In the genomic region with DNA sequence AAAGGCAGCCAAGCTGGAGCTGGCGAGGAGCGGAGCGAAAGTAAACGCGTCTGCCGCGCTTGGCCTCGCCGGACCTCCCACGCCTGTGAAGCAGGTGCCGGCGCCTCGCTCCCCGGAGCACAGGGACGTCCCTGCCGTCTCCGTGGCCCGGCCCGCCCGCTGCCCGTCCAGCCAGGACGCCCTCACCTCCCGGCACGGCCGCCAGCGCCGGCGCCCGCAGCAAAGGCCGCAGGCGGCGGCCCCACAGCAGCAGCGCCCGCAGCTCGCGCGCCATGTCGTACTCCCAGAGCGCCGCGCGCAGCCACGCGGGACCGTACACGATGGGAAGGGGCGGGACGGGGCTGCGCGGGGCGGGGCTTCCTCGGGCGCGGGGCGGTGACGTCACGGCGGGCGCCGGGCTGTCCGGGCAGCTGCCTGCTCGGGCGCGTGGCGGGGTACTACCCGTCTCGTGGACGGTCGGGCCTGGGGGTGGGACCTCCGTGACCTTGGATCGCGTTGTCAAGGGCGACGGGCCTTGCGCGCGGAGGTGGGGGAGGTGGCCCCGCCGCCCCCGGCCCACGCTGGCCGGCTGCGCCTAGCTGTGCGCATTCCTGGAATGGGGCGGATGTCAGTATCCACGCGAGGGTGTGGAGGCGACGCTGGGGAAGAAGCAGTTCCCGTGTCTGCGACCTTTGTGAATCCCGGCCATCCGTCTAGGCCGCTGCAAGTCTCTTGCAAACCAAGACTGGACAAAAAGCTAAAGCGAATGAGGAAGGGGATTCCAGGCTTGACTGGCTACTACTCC, we compare ENCODE assay signal across 1 cellular context.
TF ChIP-seq lines count a peak whose summit lies in the region.

Gene TRAP1 (minus strand): TSS at position 290 of the 784 bp plus-strand sequence. CDS start 16 bp downstream, at position 274.

TF ChIP-seq in GM12878, 131 proteins besides CTCF, POLR2A, EP300 and RAD21 (continued from another document and continues in another):
- TF ChIP-seq RCOR1 (conservative IDR thresholded peaks at IDR 0.05; ENCODE audit: low read depth, low read length) (no peak), NBN (IDR thresholded peaks at IDR 0.05) (peak; percentile 18; the same call in 1 of the 2 replicates), MEF2B (IDR thresholded peaks at IDR 0.05; ENCODE audit: partially characterized antibody, poor library complexity, severe bottlenecking) (no peak), POLR2AphosphoS2 (IDR thresholded peaks at IDR 0.05; ENCODE audit: low read depth, low read length) (peak; percentile 88), ASH2L (IDR thresholded peaks at IDR 0.05; ENCODE audit: borderline replicate concordance, low read depth) (no peak), CHD2 (IDR thresholded peaks at IDR 0.05; ENCODE audit: borderline replicate concordance, low read depth, low read length) (0 out of 2 replicates have a peak, but pooled peaks have one; percentile 54), CREB1 (IDR thresholded peaks at IDR 0.05; ENCODE audit: low read depth) (peak; percentile 96), NRF1 (conservative IDR thresholded peaks at IDR 0.05; ENCODE audit: low read depth, low read length) (peak; percentile 32; the same call in 1 of the 2 replicates), IRF3 (IDR thresholded peaks at IDR 0.05) (no peak), SP1 (IDR thresholded peaks at IDR 0.05; ENCODE audit: low read depth, low read length) (peak; percentile 64), BCLAF1 (IDR thresholded peaks at IDR 0.05) (no peak), CBX5 (IDR thresholded peaks at IDR 0.05; ENCODE audit: low read depth) (no peak; the same call in 1 of the 2 replicates), SRF (IDR thresholded peaks at IDR 0.05; ENCODE audit: low read depth in 2 of 2, low read length in 2 of 2) (peak in 1 of 2 experiments; percentile 83; a peak in 2 of 4 replicates), CBFB (IDR thresholded peaks at IDR 0.05; ENCODE audit: low read depth) (no peak), SMARCA5 (IDR thresholded peaks at IDR 0.05) (0 out of 2 replicates have a peak, but pooled peaks have one; percentile 63), ZBTB33 (IDR thresholded peaks at IDR 0.05) (0 out of 2 replicates have a peak, but pooled peaks have one; percentile 18), KAT2A (conservative IDR thresholded peaks at IDR 0.05; ENCODE audit: control insufficient read depth, low read depth, low read length) (no peak), STAT1 (conservative IDR thresholded peaks at IDR 0.05) (0 out of 2 replicates have a peak, but pooled peaks have one; percentile 57), GATAD2B (conservative IDR thresholded peaks at IDR 0.05; ENCODE audit: low read depth) (peak; percentile 85), IKZF1 (conservative IDR thresholded peaks at IDR 0.05) (peak; percentile 90), RELB (IDR thresholded peaks at IDR 0.05; ENCODE audit: low read depth) (peak; percentile 41; the same call in 1 of the 2 replicates), MLLT1 (IDR thresholded peaks at IDR 0.05) (no peak), ESRRA (IDR thresholded peaks at IDR 0.05; ENCODE audit: low read length) (peak; percentile 98), LARP7 (IDR thresholded peaks at IDR 0.05) (peak; percentile 88), PAX8 (IDR thresholded peaks at IDR 0.05) (no peak), EED (IDR thresholded peaks at IDR 0.05; ENCODE audit: low read depth) (no peak), BACH1 (IDR thresholded peaks at IDR 0.05; ENCODE audit: borderline replicate concordance) (peak; percentile 94), PAX5 (IDR thresholded peaks at IDR 0.05; ENCODE audit: borderline replicate concordance, low read depth, low read length) (0 out of 2 replicates have a peak, but pooled peaks have one; percentile 54), ZNF274 (IDR thresholded peaks at IDR 0.05; ENCODE audit: insufficient read depth, insufficient read length) (no peak), ZSCAN29 (IDR thresholded peaks at IDR 0.05) (0 out of 2 replicates have a peak, but pooled peaks have one; percentile 27), CREM (IDR thresholded peaks at IDR 0.05; ENCODE audit: low read depth) (peak; percentile 95)
- TF ChIP-seq, protein P1, sequence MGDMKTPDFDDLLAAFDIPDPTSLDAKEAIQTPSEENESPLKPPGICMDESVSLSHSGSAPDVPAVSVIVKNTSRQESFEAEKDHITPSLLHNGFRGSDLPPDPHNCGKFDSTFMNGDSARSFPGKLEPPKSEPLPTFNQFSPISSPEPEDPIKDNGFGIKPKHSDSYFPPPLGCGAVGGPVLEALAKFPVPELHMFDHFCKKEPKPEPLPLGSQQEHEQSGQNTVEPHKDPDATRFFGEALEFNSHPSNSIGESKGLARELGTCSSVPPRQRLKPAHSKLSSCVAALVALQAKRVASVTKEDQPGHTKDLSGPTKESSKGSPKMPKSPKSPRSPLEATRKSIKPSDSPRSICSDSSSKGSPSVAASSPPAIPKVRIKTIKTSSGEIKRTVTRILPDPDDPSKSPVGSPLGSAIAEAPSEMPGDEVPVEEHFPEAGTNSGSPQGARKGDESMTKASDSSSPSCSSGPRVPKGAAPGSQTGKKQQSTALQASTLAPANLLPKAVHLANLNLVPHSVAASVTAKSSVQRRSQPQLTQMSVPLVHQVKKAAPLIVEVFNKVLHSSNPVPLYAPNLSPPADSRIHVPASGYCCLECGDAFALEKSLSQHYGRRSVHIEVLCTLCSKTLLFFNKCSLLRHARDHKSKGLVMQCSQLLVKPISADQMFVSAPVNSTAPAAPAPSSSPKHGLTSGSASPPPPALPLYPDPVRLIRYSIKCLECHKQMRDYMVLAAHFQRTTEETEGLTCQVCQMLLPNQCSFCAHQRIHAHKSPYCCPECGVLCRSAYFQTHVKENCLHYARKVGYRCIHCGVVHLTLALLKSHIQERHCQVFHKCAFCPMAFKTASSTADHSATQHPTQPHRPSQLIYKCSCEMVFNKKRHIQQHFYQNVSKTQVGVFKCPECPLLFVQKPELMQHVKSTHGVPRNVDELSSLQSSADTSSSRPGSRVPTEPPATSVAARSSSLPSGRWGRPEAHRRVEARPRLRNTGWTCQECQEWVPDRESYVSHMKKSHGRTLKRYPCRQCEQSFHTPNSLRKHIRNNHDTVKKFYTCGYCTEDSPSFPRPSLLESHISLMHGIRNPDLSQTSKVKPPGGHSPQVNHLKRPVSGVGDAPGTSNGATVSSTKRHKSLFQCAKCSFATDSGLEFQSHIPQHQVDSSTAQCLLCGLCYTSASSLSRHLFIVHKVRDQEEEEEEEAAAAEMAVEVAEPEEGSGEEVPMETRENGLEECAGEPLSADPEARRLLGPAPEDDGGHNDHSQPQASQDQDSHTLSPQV (IDR thresholded peaks at IDR 0.05): peak; percentile 56; the same call in 1 of the 2 replicates
- TF ChIP-seq, protein P2, sequence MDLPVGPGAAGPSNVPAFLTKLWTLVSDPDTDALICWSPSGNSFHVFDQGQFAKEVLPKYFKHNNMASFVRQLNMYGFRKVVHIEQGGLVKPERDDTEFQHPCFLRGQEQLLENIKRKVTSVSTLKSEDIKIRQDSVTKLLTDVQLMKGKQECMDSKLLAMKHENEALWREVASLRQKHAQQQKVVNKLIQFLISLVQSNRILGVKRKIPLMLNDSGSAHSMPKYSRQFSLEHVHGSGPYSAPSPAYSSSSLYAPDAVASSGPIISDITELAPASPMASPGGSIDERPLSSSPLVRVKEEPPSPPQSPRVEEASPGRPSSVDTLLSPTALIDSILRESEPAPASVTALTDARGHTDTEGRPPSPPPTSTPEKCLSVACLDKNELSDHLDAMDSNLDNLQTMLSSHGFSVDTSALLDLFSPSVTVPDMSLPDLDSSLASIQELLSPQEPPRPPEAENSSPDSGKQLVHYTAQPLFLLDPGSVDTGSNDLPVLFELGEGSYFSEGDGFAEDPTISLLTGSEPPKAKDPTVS (IDR thresholded peaks at IDR 0.05; ENCODE audit: low read depth, low read length): no peak
- TF ChIP-seq, protein P3, sequence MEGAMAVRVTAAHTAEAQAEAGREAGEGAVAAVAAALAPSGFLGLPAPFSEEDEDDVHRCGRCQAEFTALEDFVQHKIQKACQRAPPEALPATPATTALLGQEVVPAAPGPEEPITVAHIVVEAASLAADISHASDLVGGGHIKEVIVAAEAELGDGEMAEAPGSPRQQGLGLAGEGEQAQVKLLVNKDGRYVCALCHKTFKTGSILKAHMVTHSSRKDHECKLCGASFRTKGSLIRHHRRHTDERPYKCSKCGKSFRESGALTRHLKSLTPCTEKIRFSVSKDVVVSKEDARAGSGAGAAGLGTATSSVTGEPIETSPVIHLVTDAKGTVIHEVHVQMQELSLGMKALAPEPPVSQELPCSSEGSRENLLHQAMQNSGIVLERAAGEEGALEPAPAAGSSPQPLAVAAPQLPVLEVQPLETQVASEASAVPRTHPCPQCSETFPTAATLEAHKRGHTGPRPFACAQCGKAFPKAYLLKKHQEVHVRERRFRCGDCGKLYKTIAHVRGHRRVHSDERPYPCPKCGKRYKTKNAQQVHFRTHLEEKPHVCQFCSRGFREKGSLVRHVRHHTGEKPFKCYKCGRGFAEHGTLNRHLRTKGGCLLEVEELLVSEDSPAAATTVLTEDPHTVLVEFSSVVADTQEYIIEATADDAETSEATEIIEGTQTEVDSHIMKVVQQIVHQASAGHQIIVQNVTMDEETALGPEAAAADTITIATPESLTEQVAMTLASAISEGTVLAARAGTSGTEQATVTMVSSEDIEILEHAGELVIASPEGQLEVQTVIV (IDR thresholded peaks at IDR 0.05; ENCODE audit: borderline replicate concordance, partially characterized antibody): no peak
